In the genomic region with DNA sequence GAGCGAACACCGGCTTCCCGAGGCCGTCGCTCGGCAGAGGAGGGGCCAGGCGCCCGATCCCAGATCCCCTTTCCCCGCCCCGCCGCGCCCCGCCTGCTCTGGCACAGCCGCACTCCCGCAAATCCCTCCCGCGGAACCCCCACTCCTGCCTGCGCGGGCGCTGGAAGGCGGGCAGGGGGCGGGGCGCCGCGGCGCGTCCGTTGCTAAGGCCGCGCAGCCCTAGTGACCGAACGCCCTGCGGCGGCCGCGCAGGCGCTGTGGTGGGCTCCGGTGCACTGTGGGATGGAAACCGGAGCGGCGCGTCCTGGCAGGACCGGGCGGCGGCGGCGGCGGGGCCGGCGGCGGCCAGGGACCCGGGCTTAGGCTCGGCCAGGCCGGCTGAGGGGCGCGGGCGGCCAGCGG, we compare ENCODE assay signal across 1 cellular context.
TF ChIP-seq lines count a peak whose summit lies in the region.

A gene with protein sequence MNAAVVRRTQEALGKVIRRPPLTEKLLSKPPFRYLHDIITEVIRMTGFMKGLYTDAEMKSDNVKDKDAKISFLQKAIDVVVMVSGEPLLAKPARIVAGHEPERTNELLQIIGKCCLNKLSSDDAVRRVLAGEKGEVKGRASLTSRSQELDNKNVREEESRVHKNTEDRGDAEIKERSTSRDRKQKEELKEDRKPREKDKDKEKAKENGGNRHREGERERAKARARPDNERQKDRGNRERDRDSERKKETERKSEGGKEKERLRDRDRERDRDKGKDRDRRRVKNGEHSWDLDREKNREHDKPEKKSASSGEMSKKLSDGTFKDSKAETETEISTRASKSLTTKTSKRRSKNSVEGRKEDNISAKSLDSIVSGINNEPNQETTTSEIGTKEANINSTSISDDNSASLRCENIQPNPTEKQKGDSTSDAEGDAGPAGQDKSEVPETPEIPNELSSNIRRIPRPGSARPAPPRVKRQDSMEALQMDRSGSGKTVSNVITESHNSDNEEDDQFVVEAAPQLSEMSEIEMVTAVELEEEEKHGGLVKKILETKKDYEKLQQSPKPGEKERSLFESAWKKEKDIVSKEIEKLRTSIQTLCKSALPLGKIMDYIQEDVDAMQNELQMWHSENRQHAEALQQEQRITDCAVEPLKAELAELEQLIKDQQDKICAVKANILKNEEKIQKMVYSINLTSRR (plus strand): TSS at position 273 of the 402 bp plus-strand sequence. CDS start 145 bp downstream, outside the sequence.

TF ChIP-seq in HepG2, 621 proteins besides CTCF, POLR2A, EP300 and RAD21 (continued from another document and continues in another):
- TF ChIP-seq, protein P1, sequence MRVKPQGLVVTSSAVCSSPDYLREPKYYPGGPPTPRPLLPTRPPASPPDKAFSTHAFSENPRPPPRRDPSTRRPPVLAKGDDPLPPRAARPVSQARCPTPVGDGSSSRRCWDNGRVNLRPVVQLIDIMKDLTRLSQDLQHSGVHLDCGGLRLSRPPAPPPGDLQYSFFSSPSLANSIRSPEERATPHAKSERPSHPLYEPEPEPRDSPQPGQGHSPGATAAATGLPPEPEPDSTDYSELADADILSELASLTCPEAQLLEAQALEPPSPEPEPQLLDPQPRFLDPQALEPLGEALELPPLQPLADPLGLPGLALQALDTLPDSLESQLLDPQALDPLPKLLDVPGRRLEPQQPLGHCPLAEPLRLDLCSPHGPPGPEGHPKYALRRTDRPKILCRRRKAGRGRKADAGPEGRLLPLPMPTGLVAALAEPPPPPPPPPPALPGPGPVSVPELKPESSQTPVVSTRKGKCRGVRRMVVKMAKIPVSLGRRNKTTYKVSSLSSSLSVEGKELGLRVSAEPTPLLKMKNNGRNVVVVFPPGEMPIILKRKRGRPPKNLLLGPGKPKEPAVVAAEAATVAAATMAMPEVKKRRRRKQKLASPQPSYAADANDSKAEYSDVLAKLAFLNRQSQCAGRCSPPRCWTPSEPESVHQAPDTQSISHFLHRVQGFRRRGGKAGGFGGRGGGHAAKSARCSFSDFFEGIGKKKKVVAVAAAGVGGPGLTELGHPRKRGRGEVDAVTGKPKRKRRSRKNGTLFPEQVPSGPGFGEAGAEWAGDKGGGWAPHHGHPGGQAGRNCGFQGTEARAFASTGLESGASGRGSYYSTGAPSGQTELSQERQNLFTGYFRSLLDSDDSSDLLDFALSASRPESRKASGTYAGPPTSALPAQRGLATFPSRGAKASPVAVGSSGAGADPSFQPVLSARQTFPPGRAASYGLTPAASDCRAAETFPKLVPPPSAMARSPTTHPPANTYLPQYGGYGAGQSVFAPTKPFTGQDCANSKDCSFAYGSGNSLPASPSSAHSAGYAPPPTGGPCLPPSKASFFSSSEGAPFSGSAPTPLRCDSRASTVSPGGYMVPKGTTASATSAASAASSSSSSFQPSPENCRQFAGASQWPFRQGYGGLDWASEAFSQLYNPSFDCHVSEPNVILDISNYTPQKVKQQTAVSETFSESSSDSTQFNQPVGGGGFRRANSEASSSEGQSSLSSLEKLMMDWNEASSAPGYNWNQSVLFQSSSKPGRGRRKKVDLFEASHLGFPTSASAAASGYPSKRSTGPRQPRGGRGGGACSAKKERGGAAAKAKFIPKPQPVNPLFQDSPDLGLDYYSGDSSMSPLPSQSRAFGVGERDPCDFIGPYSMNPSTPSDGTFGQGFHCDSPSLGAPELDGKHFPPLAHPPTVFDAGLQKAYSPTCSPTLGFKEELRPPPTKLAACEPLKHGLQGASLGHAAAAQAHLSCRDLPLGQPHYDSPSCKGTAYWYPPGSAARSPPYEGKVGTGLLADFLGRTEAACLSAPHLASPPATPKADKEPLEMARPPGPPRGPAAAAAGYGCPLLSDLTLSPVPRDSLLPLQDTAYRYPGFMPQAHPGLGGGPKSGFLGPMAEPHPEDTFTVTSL (CRISPR knock-in tag; IDR thresholded peaks at IDR 0.05; ENCODE audit: borderline replicate concordance): no peak
- TF ChIP-seq, protein P2, sequence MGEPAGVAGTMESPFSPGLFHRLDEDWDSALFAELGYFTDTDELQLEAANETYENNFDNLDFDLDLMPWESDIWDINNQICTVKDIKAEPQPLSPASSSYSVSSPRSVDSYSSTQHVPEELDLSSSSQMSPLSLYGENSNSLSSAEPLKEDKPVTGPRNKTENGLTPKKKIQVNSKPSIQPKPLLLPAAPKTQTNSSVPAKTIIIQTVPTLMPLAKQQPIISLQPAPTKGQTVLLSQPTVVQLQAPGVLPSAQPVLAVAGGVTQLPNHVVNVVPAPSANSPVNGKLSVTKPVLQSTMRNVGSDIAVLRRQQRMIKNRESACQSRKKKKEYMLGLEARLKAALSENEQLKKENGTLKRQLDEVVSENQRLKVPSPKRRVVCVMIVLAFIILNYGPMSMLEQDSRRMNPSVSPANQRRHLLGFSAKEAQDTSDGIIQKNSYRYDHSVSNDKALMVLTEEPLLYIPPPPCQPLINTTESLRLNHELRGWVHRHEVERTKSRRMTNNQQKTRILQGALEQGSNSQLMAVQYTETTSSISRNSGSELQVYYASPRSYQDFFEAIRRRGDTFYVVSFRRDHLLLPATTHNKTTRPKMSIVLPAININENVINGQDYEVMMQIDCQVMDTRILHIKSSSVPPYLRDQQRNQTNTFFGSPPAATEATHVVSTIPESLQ (CRISPR knock-in tag; conservative IDR thresholded peaks at IDR 0.05): no peak
- TF ChIP-seq DPF2 (CRISPR knock-in tag; IDR thresholded peaks at IDR 0.05; ENCODE audit: borderline replicate concordance, low read depth): no peak
- TF ChIP-seq CHCHD3 (CRISPR knock-in tag; IDR thresholded peaks at IDR 0.05): no peak
- TF ChIP-seq, protein P3, sequence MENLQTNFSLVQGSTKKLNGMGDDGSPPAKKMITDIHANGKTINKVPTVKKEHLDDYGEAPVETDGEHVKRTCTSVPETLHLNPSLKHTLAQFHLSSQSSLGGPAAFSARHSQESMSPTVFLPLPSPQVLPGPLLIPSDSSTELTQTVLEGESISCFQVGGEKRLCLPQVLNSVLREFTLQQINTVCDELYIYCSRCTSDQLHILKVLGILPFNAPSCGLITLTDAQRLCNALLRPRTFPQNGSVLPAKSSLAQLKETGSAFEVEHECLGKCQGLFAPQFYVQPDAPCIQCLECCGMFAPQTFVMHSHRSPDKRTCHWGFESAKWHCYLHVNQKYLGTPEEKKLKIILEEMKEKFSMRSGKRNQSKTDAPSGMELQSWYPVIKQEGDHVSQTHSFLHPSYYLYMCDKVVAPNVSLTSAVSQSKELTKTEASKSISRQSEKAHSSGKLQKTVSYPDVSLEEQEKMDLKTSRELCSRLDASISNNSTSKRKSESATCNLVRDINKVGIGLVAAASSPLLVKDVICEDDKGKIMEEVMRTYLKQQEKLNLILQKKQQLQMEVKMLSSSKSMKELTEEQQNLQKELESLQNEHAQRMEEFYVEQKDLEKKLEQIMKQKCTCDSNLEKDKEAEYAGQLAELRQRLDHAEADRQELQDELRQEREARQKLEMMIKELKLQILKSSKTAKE (CRISPR knock-in tag; IDR thresholded peaks at IDR 0.05; ENCODE audit: borderline replicate concordance): no peak
- no peak for TF ChIP-seq ZNF749 (CRISPR knock-in tag; IDR thresholded peaks at IDR 0.05; ENCODE audit: borderline replicate concordance)
- no peak for TF ChIP-seq ZFP36 (IDR thresholded peaks at IDR 0.05; ENCODE audit: borderline replicate concordance, low read depth, low read length, partially characterized antibody)
- TF ChIP-seq, protein P4, sequence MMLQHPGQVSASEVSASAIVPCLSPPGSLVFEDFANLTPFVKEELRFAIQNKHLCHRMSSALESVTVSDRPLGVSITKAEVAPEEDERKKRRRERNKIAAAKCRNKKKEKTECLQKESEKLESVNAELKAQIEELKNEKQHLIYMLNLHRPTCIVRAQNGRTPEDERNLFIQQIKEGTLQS (CRISPR knock-in tag; IDR thresholded peaks at IDR 0.05): 0 out of 2 replicates have a peak, but pooled peaks have one; percentile 7
- TF ChIP-seq, protein P5, sequence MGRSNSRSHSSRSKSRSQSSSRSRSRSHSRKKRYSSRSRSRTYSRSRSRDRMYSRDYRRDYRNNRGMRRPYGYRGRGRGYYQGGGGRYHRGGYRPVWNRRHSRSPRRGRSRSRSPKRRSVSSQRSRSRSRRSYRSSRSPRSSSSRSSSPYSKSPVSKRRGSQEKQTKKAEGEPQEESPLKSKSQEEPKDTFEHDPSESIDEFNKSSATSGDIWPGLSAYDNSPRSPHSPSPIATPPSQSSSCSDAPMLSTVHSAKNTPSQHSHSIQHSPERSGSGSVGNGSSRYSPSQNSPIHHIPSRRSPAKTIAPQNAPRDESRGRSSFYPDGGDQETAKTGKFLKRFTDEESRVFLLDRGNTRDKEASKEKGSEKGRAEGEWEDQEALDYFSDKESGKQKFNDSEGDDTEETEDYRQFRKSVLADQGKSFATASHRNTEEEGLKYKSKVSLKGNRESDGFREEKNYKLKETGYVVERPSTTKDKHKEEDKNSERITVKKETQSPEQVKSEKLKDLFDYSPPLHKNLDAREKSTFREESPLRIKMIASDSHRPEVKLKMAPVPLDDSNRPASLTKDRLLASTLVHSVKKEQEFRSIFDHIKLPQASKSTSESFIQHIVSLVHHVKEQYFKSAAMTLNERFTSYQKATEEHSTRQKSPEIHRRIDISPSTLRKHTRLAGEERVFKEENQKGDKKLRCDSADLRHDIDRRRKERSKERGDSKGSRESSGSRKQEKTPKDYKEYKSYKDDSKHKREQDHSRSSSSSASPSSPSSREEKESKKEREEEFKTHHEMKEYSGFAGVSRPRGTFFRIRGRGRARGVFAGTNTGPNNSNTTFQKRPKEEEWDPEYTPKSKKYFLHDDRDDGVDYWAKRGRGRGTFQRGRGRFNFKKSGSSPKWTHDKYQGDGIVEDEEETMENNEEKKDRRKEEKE (IDR thresholded peaks at IDR 0.05): no peak
- TF ChIP-seq, protein P6, sequence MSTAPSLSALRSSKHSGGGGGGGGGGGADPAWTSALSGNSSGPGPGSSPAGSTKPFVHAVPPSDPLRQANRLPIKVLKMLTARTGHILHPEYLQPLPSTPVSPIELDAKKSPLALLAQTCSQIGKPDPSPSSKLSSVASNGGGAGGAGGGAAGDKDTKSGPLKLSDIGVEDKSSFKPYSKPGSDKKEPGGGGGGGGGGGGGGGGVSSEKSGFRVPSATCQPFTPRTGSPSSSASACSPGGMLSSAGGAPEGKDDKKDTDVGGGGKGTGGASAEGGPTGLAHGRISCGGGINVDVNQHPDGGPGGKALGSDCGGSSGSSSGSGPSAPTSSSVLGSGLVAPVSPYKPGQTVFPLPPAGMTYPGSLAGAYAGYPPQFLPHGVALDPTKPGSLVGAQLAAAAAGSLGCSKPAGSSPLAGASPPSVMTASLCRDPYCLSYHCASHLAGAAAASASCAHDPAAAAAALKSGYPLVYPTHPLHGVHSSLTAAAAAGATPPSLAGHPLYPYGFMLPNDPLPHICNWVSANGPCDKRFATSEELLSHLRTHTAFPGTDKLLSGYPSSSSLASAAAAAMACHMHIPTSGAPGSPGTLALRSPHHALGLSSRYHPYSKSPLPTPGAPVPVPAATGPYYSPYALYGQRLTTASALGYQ (CRISPR knock-in tag; IDR thresholded peaks at IDR 0.05): no peak
- TF ChIP-seq SAFB2 (CRISPR knock-in tag; IDR thresholded peaks at IDR 0.05; ENCODE audit: borderline replicate concordance, low read depth): peak; percentile 58; the same call in 1 of the 2 replicates
- TF ChIP-seq, protein P7, sequence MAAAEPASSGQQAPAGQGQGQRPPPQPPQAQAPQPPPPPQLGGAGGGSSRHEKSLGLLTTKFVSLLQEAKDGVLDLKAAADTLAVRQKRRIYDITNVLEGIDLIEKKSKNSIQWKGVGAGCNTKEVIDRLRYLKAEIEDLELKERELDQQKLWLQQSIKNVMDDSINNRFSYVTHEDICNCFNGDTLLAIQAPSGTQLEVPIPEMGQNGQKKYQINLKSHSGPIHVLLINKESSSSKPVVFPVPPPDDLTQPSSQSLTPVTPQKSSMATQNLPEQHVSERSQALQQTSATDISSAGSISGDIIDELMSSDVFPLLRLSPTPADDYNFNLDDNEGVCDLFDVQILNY (CRISPR knock-in tag; conservative IDR thresholded peaks at IDR 0.05): peak; percentile 50; the same call in 1 of the 2 replicates
- TF ChIP-seq, protein P8, sequence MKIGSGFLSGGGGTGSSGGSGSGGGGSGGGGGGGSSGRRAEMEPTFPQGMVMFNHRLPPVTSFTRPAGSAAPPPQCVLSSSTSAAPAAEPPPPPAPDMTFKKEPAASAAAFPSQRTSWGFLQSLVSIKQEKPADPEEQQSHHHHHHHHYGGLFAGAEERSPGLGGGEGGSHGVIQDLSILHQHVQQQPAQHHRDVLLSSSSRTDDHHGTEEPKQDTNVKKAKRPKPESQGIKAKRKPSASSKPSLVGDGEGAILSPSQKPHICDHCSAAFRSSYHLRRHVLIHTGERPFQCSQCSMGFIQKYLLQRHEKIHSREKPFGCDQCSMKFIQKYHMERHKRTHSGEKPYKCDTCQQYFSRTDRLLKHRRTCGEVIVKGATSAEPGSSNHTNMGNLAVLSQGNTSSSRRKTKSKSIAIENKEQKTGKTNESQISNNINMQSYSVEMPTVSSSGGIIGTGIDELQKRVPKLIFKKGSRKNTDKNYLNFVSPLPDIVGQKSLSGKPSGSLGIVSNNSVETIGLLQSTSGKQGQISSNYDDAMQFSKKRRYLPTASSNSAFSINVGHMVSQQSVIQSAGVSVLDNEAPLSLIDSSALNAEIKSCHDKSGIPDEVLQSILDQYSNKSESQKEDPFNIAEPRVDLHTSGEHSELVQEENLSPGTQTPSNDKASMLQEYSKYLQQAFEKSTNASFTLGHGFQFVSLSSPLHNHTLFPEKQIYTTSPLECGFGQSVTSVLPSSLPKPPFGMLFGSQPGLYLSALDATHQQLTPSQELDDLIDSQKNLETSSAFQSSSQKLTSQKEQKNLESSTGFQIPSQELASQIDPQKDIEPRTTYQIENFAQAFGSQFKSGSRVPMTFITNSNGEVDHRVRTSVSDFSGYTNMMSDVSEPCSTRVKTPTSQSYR (CRISPR knock-in tag; IDR thresholded peaks at IDR 0.05; ENCODE audit: borderline replicate concordance): peak; percentile 22; the same call in 1 of the 2 replicates
- TF ChIP-seq ZNF557 (CRISPR knock-in tag; IDR thresholded peaks at IDR 0.05): no peak
- TF ChIP-seq ZBTB20 (CRISPR knock-in tag; IDR thresholded peaks at IDR 0.05; ENCODE audit: borderline replicate concordance, low read depth): no peak
- TF ChIP-seq, protein P9, sequence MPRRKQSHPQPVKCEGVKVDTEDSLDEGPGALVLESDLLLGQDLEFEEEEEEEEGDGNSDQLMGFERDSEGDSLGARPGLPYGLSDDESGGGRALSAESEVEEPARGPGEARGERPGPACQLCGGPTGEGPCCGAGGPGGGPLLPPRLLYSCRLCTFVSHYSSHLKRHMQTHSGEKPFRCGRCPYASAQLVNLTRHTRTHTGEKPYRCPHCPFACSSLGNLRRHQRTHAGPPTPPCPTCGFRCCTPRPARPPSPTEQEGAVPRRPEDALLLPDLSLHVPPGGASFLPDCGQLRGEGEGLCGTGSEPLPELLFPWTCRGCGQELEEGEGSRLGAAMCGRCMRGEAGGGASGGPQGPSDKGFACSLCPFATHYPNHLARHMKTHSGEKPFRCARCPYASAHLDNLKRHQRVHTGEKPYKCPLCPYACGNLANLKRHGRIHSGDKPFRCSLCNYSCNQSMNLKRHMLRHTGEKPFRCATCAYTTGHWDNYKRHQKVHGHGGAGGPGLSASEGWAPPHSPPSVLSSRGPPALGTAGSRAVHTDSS (CRISPR knock-in tag; conservative IDR thresholded peaks at IDR 0.05): peak; percentile 69; the same call in 1 of the 2 replicates
- no peak for TF ChIP-seq HIVEP1 (CRISPR knock-in tag; IDR thresholded peaks at IDR 0.05)
- TF ChIP-seq, protein P10, sequence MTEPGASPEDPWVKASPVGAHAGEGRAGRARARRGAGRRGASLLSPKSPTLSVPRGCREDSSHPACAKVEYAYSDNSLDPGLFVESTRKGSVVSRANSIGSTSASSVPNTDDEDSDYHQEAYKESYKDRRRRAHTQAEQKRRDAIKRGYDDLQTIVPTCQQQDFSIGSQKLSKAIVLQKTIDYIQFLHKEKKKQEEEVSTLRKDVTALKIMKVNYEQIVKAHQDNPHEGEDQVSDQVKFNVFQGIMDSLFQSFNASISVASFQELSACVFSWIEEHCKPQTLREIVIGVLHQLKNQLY (CRISPR knock-in tag; IDR thresholded peaks at IDR 0.05): no peak
- TF ChIP-seq IKZF1 (IDR thresholded peaks at IDR 0.05): no peak
- TF ChIP-seq JUND (CRISPR knock-in tag; IDR thresholded peaks at IDR 0.05): no peak
- TF ChIP-seq ZNF546 (CRISPR knock-in tag; conservative IDR thresholded peaks at IDR 0.05): no peak; the same call in 1 of the 2 replicates
- TF ChIP-seq POLR2AphosphoS5 (IDR thresholded peaks at IDR 0.05; ENCODE audit: low read depth, low read length): no peak
- no peak for TF ChIP-seq ZFP1 (CRISPR knock-in tag; IDR thresholded peaks at IDR 0.05)
- no peak for TF ChIP-seq ZNF563 (CRISPR knock-in tag; IDR thresholded peaks at IDR 0.05)
- no peak for TF ChIP-seq TEAD2 (CRISPR knock-in tag; IDR thresholded peaks at IDR 0.05)
